1 cellular context compared by ENCODE assay signal in the genomic region with DNA sequence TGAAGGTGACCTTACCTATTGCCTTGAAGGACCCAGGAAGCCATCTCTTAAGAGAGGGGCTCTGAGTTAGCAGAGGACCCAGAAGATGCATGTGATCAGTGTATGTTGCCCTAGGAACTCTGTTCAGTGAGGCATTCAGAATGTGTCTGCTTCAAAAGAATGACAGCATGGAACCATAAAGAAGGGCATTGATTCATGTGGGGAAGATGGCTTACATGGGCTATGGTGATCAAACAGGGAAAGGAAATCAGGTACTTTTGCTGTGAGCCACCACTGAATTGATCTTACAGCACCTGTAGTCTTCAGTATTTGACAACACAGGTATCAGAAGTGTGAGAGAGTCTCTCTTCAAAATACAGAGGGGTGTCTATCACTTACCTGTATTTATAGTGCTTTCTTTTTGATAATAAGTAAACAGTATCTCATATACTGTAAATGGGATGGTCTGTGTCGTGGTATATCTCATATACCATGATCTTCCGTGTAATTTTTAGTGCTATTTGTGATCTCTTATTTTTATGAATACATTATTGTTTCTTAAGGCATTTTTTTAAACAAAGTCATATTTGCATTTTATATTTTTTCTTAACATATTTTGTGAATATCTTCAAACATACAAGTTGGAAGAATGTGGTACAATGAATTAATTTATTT.
TF ChIP-seq lines count a peak whose summit lies in the region.

No MANE protein-coding gene starts in this region.

TF ChIP-seq in HEK293, 187 proteins besides CTCF, POLR2A, EP300 and RAD21 (continued from another document):
- no peak for TF ChIP-seq ZNF600 (tag by site-specific recombination; IDR thresholded peaks at IDR 0.05)
- no peak for TF ChIP-seq SALL2 (tag by site-specific recombination; IDR thresholded peaks at IDR 0.05; ENCODE audit: borderline replicate concordance)
- TF ChIP-seq YY1 (tag by site-specific recombination; IDR thresholded peaks at IDR 0.05), result no peak
TF ChIP-seq in HEK293: peak in this region for 1.
